8 cellular contexts compared by ENCODE assay signal in the genomic region with DNA sequence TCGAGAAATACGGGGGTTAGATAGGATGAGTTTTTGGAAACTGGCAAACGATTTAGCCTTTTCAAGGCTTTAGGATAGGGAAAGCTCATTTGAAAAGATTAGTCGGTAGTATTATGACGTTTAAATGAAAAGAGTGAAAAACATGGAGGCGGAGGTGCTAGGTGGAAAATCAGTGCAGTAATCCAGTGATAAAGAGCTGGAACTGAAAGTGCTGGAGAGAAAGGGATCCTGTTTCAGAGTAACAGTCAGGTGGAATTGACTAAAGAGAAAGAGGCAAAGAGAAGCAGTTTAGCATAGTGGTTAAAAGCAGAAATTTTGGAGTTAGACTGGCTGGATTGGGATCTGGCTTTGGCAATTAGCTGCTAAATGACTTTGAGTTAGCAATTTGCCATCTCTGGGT. TPM values are rescaled to one million over a fixed set of nuclear protein-coding genes. Genes with fewer than 3 reads are reported as not detected.
A peak's percentile ranks its signal among the peaks of the same experiment; 100 is the strongest.
DNase-seq lines count a peak whose midpoint lies in the region; ATAC-seq and TF ChIP-seq lines count a peak whose summit lies in the region.

No MANE protein-coding gene starts in this region.

- no peaks in the 10 kb centered on the region for H3K9me3 Mint-ChIP-seq in memory B cell

- DNase-seq in AG10803 (ENCODE audit: low read depth) = no peak
- no peak for DNase-seq in HL-60 (ENCODE audit: low read depth in 1 of 2, low spot score in 1 of 2)
- DNase-seq in body of pancreas = no peak
- no peak for DNase-seq in memory B cell (ENCODE audit: low spot score in 2 of 2)
- DNase-seq in vagina (ENCODE audit: extremely low spot score in 2 of 2) = no peak
- DNase-seq in HK-2 (ENCODE audit: unreplicated experiment) = no peak

- H3K27me3 ChIP-seq in HL-60 (ENCODE audit: insufficient read depth, poor library complexity, severe bottlenecking) = no peaks in the 10 kb centered on the region
- H3K27me3 ChIP-seq in body of pancreas = no peaks in the 10 kb centered on the region
- H3K27me3 ChIP-seq in vagina = no peaks in the 10 kb centered on the region

- peak overlapping the region; percentile 66 for H3K27ac ChIP-seq in HL-60 (replicated peaks)
- peak overlapping the region in 3 of 4 donors; percentile 72 to 94 (median 93) for H3K27ac ChIP-seq in body of pancreas
- no peak overlapping the region for H3K27ac ChIP-seq in vagina

- H3K4me3 Mint-ChIP-seq in memory B cell = peak overlapping the region; percentile 89

- TF ChIP-seq POLR2A in body of pancreas (IDR thresholded peaks at IDR 0.05) = no peak
- no peak for TF ChIP-seq POLR2A in vagina (IDR thresholded peaks at IDR 0.05)

- TF ChIP-seq CTCF in AG10803 (conservative IDR thresholded peaks at IDR 0.05; ENCODE audit: low read length) = no peak
- no peak for TF ChIP-seq CTCF in HL-60 (IDR thresholded peaks at IDR 0.05; ENCODE audit: insufficient read depth, low read length)
- TF ChIP-seq CTCF in body of pancreas (IDR thresholded peaks at IDR 0.05) = no peak
- TF ChIP-seq CTCF in vagina (IDR thresholded peaks at IDR 0.05) = no peak

- intact Hi-C loops in body of pancreas (cut with DNase I) (no loop called here), vagina (cut with DNase I) (no loop called here)

- peaks cover 10% of the 10 kb centered on the region for H3K36me3 Mint-ChIP-seq in memory B cell

- H3K4me3 ChIP-seq in AG10803 (ENCODE audit: low read length) (peak overlapping the region; percentile 96), HL-60 (replicated peaks; ENCODE audit: insufficient read depth, low read length) (peak overlapping the region; percentile 93), body of pancreas (peak overlapping the region; percentile 84 to 89), vagina (peak overlapping the region; percentile 65 to 91)

- peaks cover 47% of the 10 kb centered on the region for H3K4me1 ChIP-seq in body of pancreas
- peaks cover 44% of the 10 kb centered on the region for H3K4me1 ChIP-seq in vagina

- no peaks in the 10 kb centered on the region for H3K27me3 Mint-ChIP-seq in memory B cell

- no peak for ATAC-seq in body of pancreas
- ATAC-seq in memory B cell (ENCODE audit: low read depth) = no peak
- no peak for ATAC-seq in GM18870 (IDR thresholded peaks at IDR 0.05; ENCODE audit: unreplicated experiment)
- ATAC-seq in GM19467 (IDR thresholded peaks at IDR 0.05; ENCODE audit: unreplicated experiment) = no peak

- WGBS in body of pancreas, 2 donors = 3% methylated on average over 6 of the region's 6 CpGs

- peak overlapping the region; percentile 97 for H3K27ac Mint-ChIP-seq in memory B cell

- H3K36me3 ChIP-seq in body of pancreas (replicated peaks in 1 of 2; ENCODE audit: insufficient read depth in 1 of 2, low read depth in 2 of 2) = peaks cover 1 to 6% of the 10 kb centered on the region in 2 donors
- H3K36me3 ChIP-seq in vagina = peaks cover 0 to 11% of the 10 kb centered on the region in 2 donors

- H3K9me3 ChIP-seq in body of pancreas = no peaks in the 10 kb centered on the region
- no peaks in the 10 kb centered on the region for H3K9me3 ChIP-seq in vagina

- H3K4me1 Mint-ChIP-seq in memory B cell = peaks cover 29% of the 10 kb centered on the region

RNA-seq across cellular contexts. Expression of gene WDR3, which starts 0.9 kb away (rescaled TPM):
- 1 to 10 TPM; 5.3 to 8.8 TPM for total RNA-seq in body of pancreas
- 9.3 TPM for total RNA-seq in vagina

RNA-seq across cellular contexts. Expression of gene GDAP2, which starts 1.1 kb away (rescaled TPM):
- total RNA-seq in body of pancreas (10 to 100 TPM; 15.8 to 20.8 TPM), vagina (24.1 TPM)
